In the genomic region with DNA sequence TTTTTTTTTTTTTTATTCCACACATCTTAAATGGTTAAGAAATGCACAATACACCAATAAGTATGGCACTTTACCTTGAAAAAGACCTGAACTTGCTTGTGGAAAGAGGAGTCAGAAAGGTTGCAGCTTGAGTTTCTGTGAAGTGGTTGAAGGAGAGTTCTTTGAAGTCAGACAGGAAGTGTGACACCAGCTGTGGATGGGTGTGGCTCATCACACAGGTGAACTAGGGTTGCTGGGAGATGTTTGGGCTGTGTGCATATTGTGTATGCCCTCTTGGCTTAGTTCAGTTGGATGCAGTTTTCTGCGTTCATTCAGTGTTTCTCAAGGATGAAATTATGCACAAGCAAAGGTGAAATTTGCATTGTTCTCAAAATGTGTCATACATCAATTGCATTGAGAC, we compare ENCODE assay signal across 11 cellular contexts. TPM values are rescaled to one million over a fixed set of nuclear protein-coding genes. Genes with fewer than 3 reads are reported as not detected.
DNase-seq lines count a peak whose midpoint lies in the region; ATAC-seq and TF ChIP-seq lines count a peak whose summit lies in the region.
"Had no signal": no experiment of that assay in that cellular context is flagged by ENCODE, and none has a peak within 500 bp of the region (broad histone marks: within the 10 kb centered on the region; RNA-seq: fewer than 3 reads in every experiment).

No MANE protein-coding gene starts in this region.

- H3K4me3 Mint-ChIP-seq in naive thymus-derived CD4-positive, alpha-beta T cell: peak overlapping the region; percentile 34 to 90 (median 68)

- H3K27ac Mint-ChIP-seq in naive thymus-derived CD4-positive, alpha-beta T cell: peak overlapping the region; percentile 83 to 100 (median 98)

- peak overlapping the region; percentile 18 for H3K4me2 ChIP-seq in KMS-11

- peaks cover 57 to 100% (median 92%) of the 10 kb centered on the region in 7 donors for H3K4me1 Mint-ChIP-seq in naive thymus-derived CD4-positive, alpha-beta T cell

- no peak overlapping the region for H2AFZ ChIP-seq in KMS-11 (ENCODE audit: low read depth)

- TF ChIP-seq POLR2A in suprapubic skin (IDR thresholded peaks at IDR 0.05): no peak

- intact Hi-C loops in naive thymus-derived CD4-positive, alpha-beta T cell (cut with micrococcal nuclease): loop anchor here (1.0 to 10.0 kb wide), 2 partner anchors 11 to 707 kb away; a partner anchor contains a TSS

- peaks cover 96% of the 10 kb centered on the region for H3K79me2 ChIP-seq in KMS-11 (ENCODE audit: insufficient read depth, low read depth)

- H3K4me1 ChIP-seq in KMS-11 (ENCODE audit: low read depth, poor library complexity, severe bottlenecking): peaks cover 88% of the 10 kb centered on the region
- H3K4me1 ChIP-seq in naive thymus-derived CD4-positive, alpha-beta T cell (ENCODE audit: control insufficient read depth in 2 of 2, insufficient read depth in 2 of 2, low read length in 2 of 2): peaks cover 76 to 89% of the 10 kb centered on the region in 2 donors
- peaks cover 30% of the 10 kb centered on the region for H3K4me1 ChIP-seq in suprapubic skin

- POLR2A ChIA-PET in naive thymus-derived CD4-positive, alpha-beta T cell (lab: Charles Lee): interaction anchor here (0.6 to 2.7 kb wide), 4 partner anchors 21 to 1974 kb away, joined by 3 to 19 read pairs (median 5); a partner anchor contains a TSS

- no peak overlapping the region for H3K4me3 ChIP-seq in KMS-11 (IDR thresholded peaks at IDR 0.05; ENCODE audit: insufficient read depth, low read depth, low read length)
- H3K4me3 ChIP-seq in naive thymus-derived CD4-positive, alpha-beta T cell (ENCODE audit: low read length): peak overlapping the region; percentile 40
- no peak overlapping the region for H3K4me3 ChIP-seq in suprapubic skin
- H3K4me3 ChIP-seq: HAP-1, right atrium auricular region had no signal

- CTCF ChIA-PET in naive thymus-derived CD4-positive, alpha-beta T cell (lab: Charles Lee): interaction anchor here (0.5 to 6.0 kb wide), 5 partner anchors 8 to 37 kb away, joined by 3 to 27 read pairs (median 6); no protein-coding TSS in a partner anchor

- peaks cover 9% of the 10 kb centered on the region; the same call in 1 of the 2 replicates for H3K36me3 ChIP-seq in KMS-11 (ENCODE audit: insufficient read depth)
- H3K36me3 ChIP-seq in naive thymus-derived CD4-positive, alpha-beta T cell (ENCODE audit: control insufficient read depth in 2 of 3, insufficient read depth in 3 of 3, low read length in 3 of 3): peaks cover 0 to 30% (median 11%) of the 10 kb centered on the region in 3 experiments
- peaks cover 28% of the 10 kb centered on the region for H3K36me3 ChIP-seq in suprapubic skin

- ATAC-seq in GM18858 (IDR thresholded peaks at IDR 0.05; ENCODE audit: unreplicated experiment) (peak; percentile 42), GM21737 (IDR thresholded peaks at IDR 0.05; ENCODE audit: unreplicated experiment) (no peak)
- peak; percentile 86 for ATAC-seq in naive thymus-derived CD4-positive, alpha-beta T cell

- no peaks in the 10 kb centered on the region for H3K27me3 Mint-ChIP-seq in naive thymus-derived CD4-positive, alpha-beta T cell

- H4K20me1 ChIP-seq in KMS-11 (ENCODE audit: insufficient read depth): peaks cover 47% of the 10 kb centered on the region

- H3K36me3 Mint-ChIP-seq in naive thymus-derived CD4-positive, alpha-beta T cell: peaks cover 8 to 58% (median 43%) of the 10 kb centered on the region in 5 donors

- TF ChIP-seq EP300 in suprapubic skin (IDR thresholded peaks at IDR 0.05): no peak

- 70% methylated on average over 1 of the region's 1 CpG for WGBS in suprapubic skin

- H3K9me3 Mint-ChIP-seq in naive thymus-derived CD4-positive, alpha-beta T cell: peaks cover 0 to 2% (median 0%) of the 10 kb centered on the region in 11 donors

- no peaks in the 10 kb centered on the region for H3K27me3 ChIP-seq in KMS-11 (ENCODE audit: insufficient read depth, low read depth)
- H3K27me3 ChIP-seq in naive thymus-derived CD4-positive, alpha-beta T cell (ENCODE audit: control insufficient read depth in 2 of 2, insufficient read depth in 2 of 2, low read length in 2 of 2): no peaks in the 10 kb centered on the region
- H3K27me3 ChIP-seq in suprapubic skin: no peaks in the 10 kb centered on the region
- H3K27me3 ChIP-seq: right atrium auricular region had no signal

- no peak for TF ChIP-seq CTCF in KMS-11 (conservative IDR thresholded peaks at IDR 0.05; ENCODE audit: low read depth, low read length)
- TF ChIP-seq CTCF in suprapubic skin (IDR thresholded peaks at IDR 0.05): no peak

- H3K9me3 ChIP-seq in naive thymus-derived CD4-positive, alpha-beta T cell (ENCODE audit: control insufficient read depth in 2 of 3, low read length in 3 of 3): no peaks in the 10 kb centered on the region
- H3K9me3 ChIP-seq in suprapubic skin: no peaks in the 10 kb centered on the region
- H3K9me3 ChIP-seq: HAP-1, right atrium auricular region had no signal

- H3K9ac ChIP-seq in KMS-11: no peak overlapping the region

- DNase-seq in activated T-helper 1 cell treated with Interleukin-2 at 50 U/mL for 16 hours (ENCODE audit: low read depth) (peak; percentile 62), suprapubic skin (ENCODE audit: low spot score in 2 of 2) (no peak), pons (ENCODE audit: low spot score) (no peak), DMS114 treated with DMSO at 0.1 percent for 48 hours (lab: John Stamatoyannopoulos, UW; ENCODE audit: unreplicated experiment) (no peak)
- peak in 7 of 9 donors; percentile 85 to 97 (median 95) for DNase-seq in naive thymus-derived CD4-positive, alpha-beta T cell
- DNase-seq: NCI-H1048 had no signal

- H3K27ac ChIP-seq in KMS-11 (peak overlapping the region; percentile 9; the same call in 1 of the 2 replicates), suprapubic skin (no peak overlapping the region)
- peak overlapping the region; percentile 90 for H3K27ac ChIP-seq in naive thymus-derived CD4-positive, alpha-beta T cell (ENCODE audit: low read depth, low read length)
- H3K27ac ChIP-seq: right atrium auricular region had no signal

RNA-seq across cellular contexts. Expression of a gene that starts 6.3 kb away (rescaled TPM):
- 10 to 100 TPM; 29.6 to 52.1 (median 44.2) TPM for total RNA-seq in naive thymus-derived CD4-positive, alpha-beta T cell
- 10 to 100 TPM; 20.2 to 31.7 TPM for polyA plus RNA-seq in naive thymus-derived CD4-positive, alpha-beta T cell
- total RNA-seq in suprapubic skin: 10 to 100 TPM in 2 of 4 donors, 1 to 10 TPM in 2; 9.3 to 29.3 (median 17.3) TPM

RNA-seq across cellular contexts. Expression of a gene that starts 11.4 kb away (rescaled TPM):
- total RNA-seq in naive thymus-derived CD4-positive, alpha-beta T cell: 100 to 1,000 TPM in 4 of 5 experiments, 10 to 100 TPM in 1; 92.5 to 160 (median 149) TPM
- polyA plus RNA-seq in naive thymus-derived CD4-positive, alpha-beta T cell: 100 to 1,000 TPM; 344 to 415 TPM
- 10 to 100 TPM in 3 of 4 donors, 1 to 10 TPM in 1; 6.1 to 15.1 (median 12.9) TPM for total RNA-seq in suprapubic skin

Comparison
In these comparisons a context has a peak if more than half of its experiments do, and no peak if none do; other contexts are left out.
1. DNase-seq: peak in activated T-helper 1 cell treated with Interleukin-2 at 50 U/mL for 16 hours (single experiment) and naive thymus-derived CD4-positive, alpha-beta T cell (7 of 9); none in suprapubic skin (0 of 2), pons (single experiment) and DMS114 treated with DMSO at 0.1 percent for 48 hours (single experiment).
2. RNA of a gene that starts 11.4 kb away (total RNA-seq): 92.5 to 160 TPM in naive thymus-derived CD4-positive, alpha-beta T cell; 6.1 to 15.1 TPM in suprapubic skin; every median in the first group is over 4 times any median in the second.